ENCODE assay signal across 9 cellular contexts in the genomic region with DNA sequence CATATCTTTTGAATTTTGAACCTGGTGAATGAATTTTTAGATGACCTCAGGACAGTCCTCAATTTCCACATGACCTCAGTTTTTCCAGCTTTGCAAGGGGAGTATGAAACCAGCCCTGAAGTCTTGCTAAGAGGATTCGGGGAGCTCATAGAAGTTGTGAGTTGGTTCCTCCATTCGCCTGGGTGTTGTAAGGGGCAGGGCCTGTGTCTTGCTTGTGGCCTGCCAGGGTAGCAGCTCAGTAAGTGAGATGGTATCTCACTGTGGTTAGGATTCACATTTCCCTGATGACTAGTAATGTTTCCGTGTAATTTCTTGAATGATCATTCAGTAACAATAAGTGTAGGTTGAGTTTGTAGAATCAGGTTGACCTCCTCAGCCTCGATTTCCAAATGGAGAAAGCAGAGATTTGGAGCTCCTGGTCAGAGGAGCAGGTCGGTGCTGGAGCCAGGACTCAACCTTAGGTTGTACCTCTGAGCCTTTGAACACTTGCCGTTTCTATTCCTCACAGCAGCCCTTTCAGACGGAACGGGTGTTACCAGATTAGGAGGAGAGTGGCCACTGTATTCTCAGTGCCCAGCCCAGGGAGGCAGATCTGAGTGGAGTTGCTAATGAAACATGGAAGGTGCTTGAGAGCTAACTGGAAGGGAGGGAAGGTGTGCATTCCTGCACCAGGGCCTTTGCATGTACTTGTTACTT. TPM values are rescaled to one million over a fixed set of nuclear protein-coding genes. Genes with fewer than 3 reads are reported as not detected.
DNase-seq lines count a peak whose midpoint lies in the region; ATAC-seq lines count a peak whose summit lies in the region.
"Had no signal": no experiment of that assay in that cellular context is flagged by ENCODE, and none has a peak within 500 bp of the region (broad histone marks: within the 10 kb centered on the region; RNA-seq: fewer than 3 reads in every experiment).

No MANE protein-coding gene starts in this region.

- DNase-seq in HCEC 1CT, result peak; percentile 69
- DNase-seq in activated CD4-positive, alpha-beta T cell treated with anti-CD3 and anti-CD28 coated beads for 4 hours, result peak; percentile 57 to 64
- DNase-seq in central memory CD8-positive, alpha-beta T cell (ENCODE audit: low spot score in 2 of 2), result peak in 1 of 2 donors; percentile 28
- peak; percentile 41 for DNase-seq in stimulated activated CD4-positive, alpha-beta T cell treated with anti-CD3 and anti-CD28 coated beads, Interleukin-12 subunit alpha, Interleukin-12 subunit beta, amount 100 ng/mL, for 4 hours
- DNase-seq in superior temporal gyrus (ENCODE audit: extremely low spot score), result no peak
- DNase-seq in HuH-7.5 (ENCODE audit: low spot score), result no peak
- no peak for DNase-seq in HT-29 (ENCODE audit: low spot score)
- no peak for DNase-seq in OCI-M2 (lab: John Stamatoyannopoulos, UW; ENCODE audit: unreplicated experiment)
- DNase-seq: NCI-H524 treated with DMSO at 0.1 percent for 48 hours had no signal

- peaks cover 40% of the 10 kb centered on the region for H3K4me1 Mint-ChIP-seq in central memory CD8-positive, alpha-beta T cell

- H3K36me3 Mint-ChIP-seq in central memory CD8-positive, alpha-beta T cell (ENCODE audit: insufficient read depth), result peaks cover 8% of the 10 kb centered on the region

- H3K27me3 Mint-ChIP-seq in central memory CD8-positive, alpha-beta T cell, result no peaks in the 10 kb centered on the region

- H3K27ac Mint-ChIP-seq in central memory CD8-positive, alpha-beta T cell (ENCODE audit: low read depth), result peak overlapping the region; percentile 36

- peak overlapping the region; percentile 51 for H3K4me3 Mint-ChIP-seq in central memory CD8-positive, alpha-beta T cell

- H3K9me3 Mint-ChIP-seq in central memory CD8-positive, alpha-beta T cell, result no peaks in the 10 kb centered on the region

- peak; percentile 99 for ATAC-seq in central memory CD8-positive, alpha-beta T cell (replicated peaks; ENCODE audit: extremely low read depth, poor library complexity, severe bottlenecking)

RNA-seq across cellular contexts. Expression of gene NACC1, which starts 14.6 kb away (rescaled TPM):
- 130 and 133 TPM in 2 replicates for total RNA-seq in HT-29 (2014; rRNA removed; shearing (Covaris generic))

RNA-seq across cellular contexts. Expression of gene TRMT1, which starts 16.1 kb away (rescaled TPM):
- 52.8 and 59.8 TPM in 2 replicates for total RNA-seq in HT-29 (2014; rRNA removed; shearing (Covaris generic))

RNA-seq across cellular contexts. Expression of gene STX10, which starts 17.6 kb away (rescaled TPM):
- 86.0 and 102 TPM in 2 replicates for total RNA-seq in HT-29 (2014; rRNA removed; shearing (Covaris generic))

RNA-seq across cellular contexts. Expression of gene IER2, which starts 17.6 kb away (rescaled TPM):
- total RNA-seq in HT-29 (2014; rRNA removed; shearing (Covaris generic)), result 144 and 159 TPM in 2 replicates

RNA-seq across cellular contexts. Expression of gene LYL1, which starts 30.0 kb away (rescaled TPM):
- total RNA-seq in HT-29 (2014; rRNA removed; shearing (Covaris generic)), result 1.8 and 2.5 TPM in 2 replicates

Comparison
In these comparisons a context has a peak if more than half of its experiments do, and no peak if none do; other contexts are left out.
1. DNase-seq: peak in HCEC 1CT (single experiment), activated CD4-positive, alpha-beta T cell treated with anti-CD3 and anti-CD28 coated beads for 4 hours (2 of 2) and stimulated activated CD4-positive, alpha-beta T cell treated with anti-CD3 and anti-CD28 coated beads, Interleukin-12 subunit alpha, Interleukin-12 subunit beta, amount 100 ng/mL, for 4 hours (single experiment); none in superior temporal gyrus (single experiment), HuH-7.5 (single experiment), HT-29 (single experiment) and OCI-M2 (single experiment).